Comparison of ENCODE assay signal across 1 cellular context in genomic region chr6:150150821-150151646, GRCh38.
TF ChIP-seq lines count a peak whose summit lies in the region.

No MANE protein-coding gene starts in this region.

TF ChIP-seq in IMR-90, 13 proteins besides CTCF, POLR2A, EP300 and RAD21:
- TF ChIP-seq ELK1 (IDR thresholded peaks at IDR 0.05; ENCODE audit: borderline replicate concordance, low read depth, low read length) (no peak), FOS (IDR thresholded peaks at IDR 0.05; ENCODE audit: low read depth, low read length) (no peak), BHLHE40 (IDR thresholded peaks at IDR 0.05; ENCODE audit: low read depth, low read length) (no peak), MAZ (IDR thresholded peaks at IDR 0.05; ENCODE audit: borderline replicate concordance, low read depth, low read length) (no peak)
TF ChIP-seq in IMR-90: peak in this region for 0.
